In genomic region chr1:231558711-231559205, GRCh38 we compare ENCODE assay signal across 1 cellular context.
TF ChIP-seq lines count a peak whose summit lies in the region.

No MANE protein-coding gene starts in this region.

TF ChIP-seq in GM23338, 12 proteins besides CTCF, POLR2A, EP300 and RAD21 (continued from another document):
- no peak for TF ChIP-seq ZNF462 (CRISPR knock-in tag; IDR thresholded peaks at IDR 0.05)
- TF ChIP-seq NANOG (IDR thresholded peaks at IDR 0.05; ENCODE audit: borderline replicate concordance), result no peak
- no peak for TF ChIP-seq ETS1 (IDR thresholded peaks at IDR 0.05)
- no peak for TF ChIP-seq POLR2AphosphoS5 (IDR thresholded peaks at IDR 0.05; ENCODE audit: low read depth)
- TF ChIP-seq REST (IDR thresholded peaks at IDR 0.05; ENCODE audit: unreplicated experiment), result no peak
- TF ChIP-seq ZNF114 (CRISPR knock-in tag; IDR thresholded peaks at IDR 0.05), result no peak
